20 cellular contexts compared by ENCODE assay signal in the genomic region with DNA sequence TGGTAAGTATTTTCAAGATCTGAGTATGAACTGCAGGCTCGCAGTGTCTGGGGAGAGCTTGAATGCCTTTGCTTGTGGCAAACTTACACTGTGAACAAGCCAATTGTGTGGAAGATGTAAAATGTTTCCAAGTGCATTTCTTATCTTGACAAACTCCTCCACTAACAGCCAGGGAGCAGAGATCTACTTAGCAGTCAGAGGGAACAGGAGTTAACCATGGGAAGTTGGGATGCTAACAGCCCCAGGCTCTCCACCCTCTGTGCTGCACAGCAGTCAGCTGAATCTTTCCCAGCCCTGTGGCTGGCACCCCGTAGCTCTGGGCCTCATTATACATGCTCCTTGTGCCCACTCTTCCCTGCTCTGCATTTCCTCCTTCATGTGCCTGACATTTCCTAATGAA.
DNase-seq lines count a peak whose midpoint lies in the region; ATAC-seq and TF ChIP-seq lines count a peak whose summit lies in the region.
"Had no signal": no experiment of that assay in that cellular context is flagged by ENCODE, and none has a peak within 500 bp of the region (broad histone marks: within the 10 kb centered on the region; RNA-seq: fewer than 3 reads in every experiment).

No MANE protein-coding gene starts in this region.

- DNase-seq in EH (ENCODE audit: low read depth) (peak; percentile 11), NCI-H226 (peak; percentile 75), astrocyte of the spinal cord (ENCODE audit: low read depth, low spot score) (peak; percentile 2), retina (peak; percentile 19), D341Med (ENCODE audit: low spot score) (no peak)
- DNase-seq: CD4-positive, alpha-beta T cell; COR-L47; DMS 273 treated with DMSO at 0.1 percent for 48 hours; DMS79 treated with DMSO at 0.1 percent for 48 hours; Karpas-422; NCI-H187; NCI-H345; NCI-H524; NCI-H774; NK-92 treated with Interleukin-12 subunit alpha and Interleukin-12 subunit beta, amount 100 ng/mL, for 24 hours; T-cell had no signal

- TF ChIP-seq CTCF in astrocyte of the spinal cord (IDR thresholded peaks at IDR 0.05; ENCODE audit: low read depth, low read length), result no peak

- ATAC-seq in GM18519 (IDR thresholded peaks at IDR 0.05; ENCODE audit: low FRiP score, unreplicated experiment) (no peak), GM21717 (IDR thresholded peaks at IDR 0.05; ENCODE audit: unreplicated experiment) (no peak)
- ATAC-seq: A549, HCT116, T-cell had no signal

- in situ Hi-C loops in astrocyte of the spinal cord (cut with HindIII; ENCODE audit: low sequenced_read_pairs), result no loop called here

- H3K4me3 ChIP-seq in astrocyte of the spinal cord (ENCODE audit: low read depth, low read length), result no peak overlapping the region
- H3K4me3 ChIP-seq: A549 had no signal
